Comparison of ENCODE assay signal across 22 cellular contexts in genomic region chr17:81138500-81138899, GRCh38. TPM values are rescaled to one million over a fixed set of nuclear protein-coding genes. Genes with fewer than 3 reads are reported as not detected.
"Had no signal": no experiment of that assay in that cellular context is flagged by ENCODE, and none has a peak within 500 bp of the region (broad histone marks: within the 10 kb centered on the region; RNA-seq: fewer than 3 reads in every experiment).

No MANE protein-coding gene starts in this region.

- H3K36me3 ChIP-seq: brain microvascular endothelial cell, lower lobe of right lung, transverse colon had no signal

- DNase-seq: activated CD4-positive, alpha-beta T cell treated with anti-CD3 and anti-CD28 coated beads, Interleukin-2, amount 50 U/mL, for 1 hour; amniotic stem cell; brain microvascular endothelial cell; central memory CD4-positive, alpha-beta T cell; endodermal cell; foreskin keratinocyte; hippocampal formation; left colon; lower lobe of right lung; occipital lobe; posterior cingulate gyrus; stimulated activated naive CD4-positive, alpha-beta T cell treated with Interleukin-2 at 50 U/mL for 16 hours; transverse colon had no signal

- H3K27ac Mint-ChIP-seq: activated naive CD8-positive, alpha-beta T cell; endodermal cell; natural killer cell treated with Interleukin-12 subunit alpha and Interleukin-12 subunit beta and Interleukin-15 and Interleukin-18, amount 100 ng/mL, for 72 hours had no signal

- H3K4me1 Mint-ChIP-seq: endodermal cell had no signal

- H3K27ac ChIP-seq: brain microvascular endothelial cell, foreskin keratinocyte, lower lobe of right lung, transverse colon had no signal

- FAIRE-seq: colon, islet of Langerhans had no signal

- H3K4me3 ChIP-seq: lower lobe of right lung, transverse colon had no signal

- H3K4me3 Mint-ChIP-seq: activated naive CD8-positive, alpha-beta T cell; endodermal cell; natural killer cell treated with Interleukin-12 subunit alpha and Interleukin-12 subunit beta and Interleukin-15 and Interleukin-18, amount 100 ng/mL, for 72 hours had no signal

- H3K27me3 Mint-ChIP-seq: activated naive CD8-positive, alpha-beta T cell; natural killer cell treated with Interleukin-12 subunit alpha and Interleukin-12 subunit beta and Interleukin-15 and Interleukin-18, amount 100 ng/mL, for 72 hours had no signal

- H3K27me3 ChIP-seq: brain microvascular endothelial cell, transverse colon had no signal

- H3K9me3 ChIP-seq: lower lobe of right lung, transverse colon had no signal

- ATAC-seq: foreskin keratinocyte, left colon, lower lobe of right lung had no signal

- H3K9me3 Mint-ChIP-seq: natural killer cell treated with Interleukin-12 subunit alpha and Interleukin-12 subunit beta and Interleukin-15 and Interleukin-18, amount 100 ng/mL, for 72 hours had no signal

- H3K36me3 Mint-ChIP-seq: activated naive CD8-positive, alpha-beta T cell; natural killer cell treated with Interleukin-12 subunit alpha and Interleukin-12 subunit beta and Interleukin-15 and Interleukin-18, amount 100 ng/mL, for 72 hours had no signal

- H3K4me1 ChIP-seq: foreskin keratinocyte had no signal

RNA-seq across cellular contexts. Expression of gene PVALEF, which starts 26.8 kb away (rescaled TPM):
- total RNA-seq: activated CD8-positive, alpha-beta memory T cell treated with anti-CD3 and anti-CD28 coated beads for 36 hours; endodermal cell; epithelial cell of proximal tubule; fibroblast of lung; foreskin keratinocyte; left colon; lower lobe of right lung; natural killer cell treated with Interleukin-12 subunit alpha and Interleukin-12 subunit beta and Interleukin-15 and Interleukin-18, amount 100 ng/mL, for 72 hours; occipital lobe; renal cortical epithelial cell; T-helper 1 cell treated with Interleukin-12 subunit alpha and Interleukin-12 subunit beta and Interleukin-4 antibody, amounts not matched to agents 30 ng/mL and 1 ng/mL, for 36 hours; transverse colon had no signal
- polyA plus RNA-seq: fibroblast of lung, foreskin keratinocyte had no signal
